In genomic region chr16:57764341-57765159, GRCh38 we compare ENCODE assay signal across 8 cellular contexts. TPM values are rescaled to one million over a fixed set of nuclear protein-coding genes. Genes with fewer than 3 reads are reported as not detected.
A peak's percentile ranks its signal among the peaks of the same experiment; 100 is the strongest.
DNase-seq lines count a peak whose midpoint lies in the region; ATAC-seq lines count a peak whose summit lies in the region.

No MANE protein-coding gene starts in this region.

- peaks cover 22% of the 10 kb centered on the region for H3K4me1 ChIP-seq in SJSA1 (replicated peaks)

- no peak overlapping the region for H3K4me3 ChIP-seq in SJSA1

- peak; percentile 66 for DNase-seq in CD1c-positive myeloid dendritic cell (ENCODE audit: extremely low spot score)
- peak; percentile 48 for DNase-seq in GM19240 (ENCODE audit: insufficient read length, low spot score)
- peak; percentile 90 to 96 for DNase-seq in SJSA1 (ENCODE audit: low read depth in 1 of 2, low spot score in 2 of 2)
- peak; percentile 67 for DNase-seq in epithelial cell of prostate (ENCODE audit: low read depth, low spot score)
- DNase-seq in posterior cingulate gyrus: peak in 7 of 10 donors; percentile 45 to 93 (median 66)
- DNase-seq in DMS153 (lab: John Stamatoyannopoulos, UW): no peak

- peaks cover 93% of the 10 kb centered on the region for H3K36me3 ChIP-seq in SJSA1

- H3K27ac ChIP-seq in SJSA1: peak overlapping the region; percentile 88
- peak overlapping the region; percentile 80 for H3K27ac ChIP-seq in epithelial cell of prostate

- ATAC-seq in HG03108 (IDR thresholded peaks at IDR 0.05; ENCODE audit: unreplicated experiment) (no peak), HG03565 (IDR thresholded peaks at IDR 0.05; ENCODE audit: unreplicated experiment) (no peak)

- intact Hi-C loops in posterior cingulate gyrus (cut with DNase I): no loop called here

- H3K9me3 ChIP-seq in SJSA1 (replicated peaks): 0 out of 2 replicates have a peak, but pooled peaks cover 2% of the 10 kb centered on the region

- no peaks in the 10 kb centered on the region for H3K27me3 ChIP-seq in SJSA1 (replicated peaks)

RNA-seq across cellular contexts. Expression of gene KATNB1, which starts 29.0 kb away (rescaled TPM):
- 15.8 and 17.7 TPM in 2 replicates for total RNA-seq in SJSA1 (2014; rRNA removed; shearing (Covaris generic))

RNA-seq across cellular contexts. Expression of gene KIFC3, which starts 37.7 kb away (rescaled TPM):
- total RNA-seq in SJSA1 (2014; rRNA removed; shearing (Covaris generic)): 103 and 132 TPM in 2 replicates
